Comparison of ENCODE assay signal across 9 cellular contexts in genomic region chr17:15629991-15630390, GRCh38. TPM values are rescaled to one million over a fixed set of nuclear protein-coding genes. Genes with fewer than 3 reads are reported as not detected.
DNase-seq lines count a peak whose midpoint lies in the region; ATAC-seq and TF ChIP-seq lines count a peak whose summit lies in the region.
"Not testable (repeated sequence)": the region's sequence is repeated elsewhere in the genome, so short reads cannot be mapped to it uniquely, and the experiment has no call there.
"Had no signal": no experiment of that assay in that cellular context is flagged by ENCODE, and none has a peak within 500 bp of the region (broad histone marks: within the 10 kb centered on the region; RNA-seq: fewer than 3 reads in every experiment).

No MANE protein-coding gene starts in this region.

- BruUV-seq in Caco-2 (replicated peaks; lab: Mats Ljungman, UMichigan) = not testable (repeated sequence)

- not testable (repeated sequence) for H3K27me3 ChIP-seq in Caco-2 (replicated peaks; ENCODE audit: control insufficient read depth, insufficient read depth, low read length); RWPE2 (ENCODE audit: insufficient read depth, poor library complexity, severe bottlenecking); hepatocyte; upper lobe of right lung

- POLR2A ChIA-PET in Caco-2 (lab: Charles Lee) = not testable (repeated sequence)

- H3K27ac ChIP-seq in RWPE2 (ENCODE audit: poor library complexity, severe bottlenecking); upper lobe of right lung: not testable (repeated sequence)
- H3K27ac ChIP-seq in hepatocyte = peak overlapping the region; percentile 39

- not testable (repeated sequence) for H3K4me3 Mint-ChIP-seq in Caco-2 (ENCODE audit: unreplicated experiment)

- DNase-seq in Caco-2; RWPE2 (ENCODE audit: low spot score); omental fat pad (ENCODE audit: low spot score); upper lobe of right lung: not testable (repeated sequence)
- peak; percentile 68 for DNase-seq in choroid plexus epithelial cell (ENCODE audit: low read depth)
- peak; percentile 88 for DNase-seq in fibroblast of mammary gland (ENCODE audit: low read depth)
- peak; percentile 26 for DNase-seq in hepatocyte (ENCODE audit: low spot score)
- peak; percentile 61 for DNase-seq in skeletal muscle cell (ENCODE audit: low read depth)

- not testable (repeated sequence) for H3K27me3 Mint-ChIP-seq in Caco-2 (ENCODE audit: insufficient read depth, unreplicated experiment)

- CTCF ChIA-PET in Caco-2 (lab: Charles Lee) = not testable (repeated sequence)

- H3K9me3 ChIP-seq in Caco-2; RWPE2 (ENCODE audit: severe bottlenecking); hepatocyte (ENCODE audit: low read depth); upper lobe of right lung: not testable (repeated sequence)

- not testable (repeated sequence) for H3K4me2 ChIP-seq in hepatocyte

- 86% methylated on average over 6 of the region's 7 CpGs for WGBS in hepatocyte (ENCODE audit: low lambda C conversion rate, missing lambda C conversion rate)

- H3K9me3 Mint-ChIP-seq in Caco-2 (ENCODE audit: unreplicated experiment) = not testable (repeated sequence)

- H3K36me3 ChIP-seq in Caco-2 (ENCODE audit: control insufficient read depth, insufficient read depth, low read length); hepatocyte (replicated peaks; ENCODE audit: insufficient read depth, low read depth); upper lobe of right lung: not testable (repeated sequence)
- peaks cover 16% of the 10 kb centered on the region for H3K36me3 ChIP-seq in RWPE2 (ENCODE audit: low read depth)

- H3K9me2 ChIP-seq in hepatocyte (replicated peaks; ENCODE audit: insufficient read depth) = not testable (repeated sequence)

- H3K27ac Mint-ChIP-seq in Caco-2 (ENCODE audit: unreplicated experiment) = peak overlapping the region; percentile 61

- not testable (repeated sequence) for H3K4me1 Mint-ChIP-seq in Caco-2 (ENCODE audit: low read depth, unreplicated experiment)

- not testable (repeated sequence) for H3K36me3 Mint-ChIP-seq in Caco-2 (ENCODE audit: insufficient read depth, unreplicated experiment)

- H4K20me1 ChIP-seq in hepatocyte (ENCODE audit: insufficient read depth, poor library complexity, severe bottlenecking) = not testable (repeated sequence)

- not testable (repeated sequence) for H3K79me2 ChIP-seq in hepatocyte

- not testable (repeated sequence) for H3K4me3 ChIP-seq in Caco-2 (ENCODE audit: low read depth, low read length); RWPE2 (ENCODE audit: severe bottlenecking); choroid plexus epithelial cell (ENCODE audit: low read depth, low read length); fibroblast of mammary gland (ENCODE audit: control insufficient read depth, low read depth, low read length); hepatocyte; skeletal muscle cell (ENCODE audit: low read depth, low read length); upper lobe of right lung

- intact Hi-C loops in Caco-2 (cut with micrococcal nuclease; ENCODE audit: unreplicated experiment); upper lobe of right lung (cut with DNase I): not testable (repeated sequence)

- H2AFZ ChIP-seq in hepatocyte = not testable (repeated sequence)

- peak; percentile 36; the same call in 2 of the 3 replicates for ATAC-seq in RWPE2 (ENCODE audit: low read depth)
- ATAC-seq in omental fat pad (ENCODE audit: low FRiP score) = peak; percentile 57
- ATAC-seq in upper lobe of right lung = peak; percentile 60

- not testable (repeated sequence) for TF ChIP-seq CTCF in Caco-2 (IDR thresholded peaks at IDR 0.05; ENCODE audit: insufficient read depth in 1 of 2, low read depth in 1 of 2, low read length in 1 of 2, severe bottlenecking in 1 of 2, unreplicated experiment in 1 of 2); RWPE2 (IDR thresholded peaks at IDR 0.05; ENCODE audit: poor library complexity, severe bottlenecking); choroid plexus epithelial cell (conservative IDR thresholded peaks at IDR 0.05; ENCODE audit: low read depth, low read length); fibroblast of mammary gland (conservative IDR thresholded peaks at IDR 0.05; ENCODE audit: control insufficient read depth, insufficient read depth, low read depth, low read length); hepatocyte (IDR thresholded peaks at IDR 0.05; ENCODE audit: poor library complexity); omental fat pad (IDR thresholded peaks at IDR 0.05); upper lobe of right lung (IDR thresholded peaks at IDR 0.05)

- not testable (repeated sequence) for H3K4me1 ChIP-seq in Caco-2; RWPE2 (ENCODE audit: insufficient read depth, poor library complexity, severe bottlenecking); hepatocyte (ENCODE audit: insufficient read depth); upper lobe of right lung

RNA-seq across cellular contexts. Expression of gene FBXW10B, which starts 10.5 kb away (rescaled TPM):
- total RNA-seq in Caco-2 (2022) (not detected in 2 replicates), hepatocyte (0.68 and 1.3 TPM in 2 replicates), omental fat pad (1 to 10 TPM; 1.1 to 8.0 (median 3.0) TPM), upper lobe of right lung (1.4 TPM)
- 0.23 and 0.29 TPM in 2 replicates for polyA plus RNA-seq in hepatocyte
- polyA plus RNA-seq: CD4-positive, alpha-beta memory T cell had no signal

RNA-seq across cellular contexts. Expression of gene TRIM16, which starts 54.1 kb away (rescaled TPM):
- total RNA-seq in Caco-2 (2022) (12.4 and 16.2 TPM in 2 replicates), hepatocyte (19.5 and 21.6 TPM in 2 replicates), omental fat pad (10 to 100 TPM; 20.2 to 36.7 (median 25.5) TPM), upper lobe of right lung (20.1 TPM)
- 23.0 and 30.6 TPM in 2 replicates for polyA plus RNA-seq in hepatocyte
